Comparison of ENCODE assay signal across 11 cellular contexts in the genomic region with DNA sequence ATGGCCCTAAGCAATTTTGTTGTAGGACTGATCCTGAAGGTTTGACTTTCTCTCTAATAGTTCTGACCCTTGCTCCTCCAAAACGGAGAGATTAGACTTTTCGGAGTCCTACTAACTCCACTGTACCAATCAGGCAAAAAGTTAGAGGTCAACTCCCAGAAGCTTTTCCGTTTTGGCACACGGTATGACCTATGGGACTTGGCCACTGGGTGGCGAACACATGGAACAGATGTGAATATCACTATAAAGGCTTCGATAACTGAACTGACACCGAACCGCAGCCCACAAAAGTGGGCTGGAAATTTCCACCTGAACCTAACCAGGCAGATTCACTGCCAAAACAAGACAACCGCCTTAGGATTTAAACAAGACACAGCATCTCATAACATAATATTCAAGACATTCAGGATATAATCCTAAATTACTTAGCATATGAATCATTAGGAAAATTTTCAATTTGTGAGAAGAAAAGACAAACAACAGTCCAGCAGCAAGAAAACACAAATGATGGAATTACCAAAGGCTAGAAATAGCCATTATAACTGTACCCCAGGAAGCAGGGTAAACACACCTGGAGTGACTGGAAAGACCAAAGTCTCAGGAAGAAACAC. TPM values are rescaled to one million over a fixed set of nuclear protein-coding genes. Genes with fewer than 3 reads are reported as not detected.
A peak's percentile ranks its signal among the peaks of the same experiment; 100 is the strongest.
DNase-seq lines count a peak whose midpoint lies in the region; ATAC-seq and TF ChIP-seq lines count a peak whose summit lies in the region.
"Had no signal": no experiment of that assay in that cellular context is flagged by ENCODE, and none has a peak within 500 bp of the region (broad histone marks: within the 10 kb centered on the region; RNA-seq: fewer than 3 reads in every experiment).

No MANE protein-coding gene starts in this region.

- no peak overlapping the region for H3K27ac ChIP-seq in tibial artery

- no peaks in the 10 kb centered on the region for H3K27me3 ChIP-seq in tibial artery

- CTCF ChIA-PET in activated CD8-positive, alpha-beta T cell treated with anti-CD3 and anti-CD28 coated beads for 36 hours (lab: Charles Lee) = no interaction called here
- CTCF ChIA-PET in activated CD8-positive, alpha-beta T cell treated with anti-CD3 and anti-CD28 coated beads, Interleukin-2, amount 10 ng/mL, durations not matched to agents 7 days and 5 days (lab: Charles Lee) = interaction anchor here (1.0 kb wide), 1 partner anchor 377 kb away, joined by 3 read pairs; no protein-coding TSS in a partner anchor

- peak; percentile 13 for DNase-seq in activated CD8-positive, alpha-beta T cell treated with anti-CD3 and anti-CD28 coated beads for 36 hours
- DNase-seq in activated CD8-positive, alpha-beta T cell treated with anti-CD3 and anti-CD28 coated beads, Interleukin-2, amount 10 ng/mL, durations not matched to agents 7 days and 5 days = no peak
- DNase-seq in NCI-H69 (lab: John Stamatoyannopoulos, UW) = peak; percentile 29
- DNase-seq in endothelial cell (ENCODE audit: low spot score) = peak; percentile 22
- no peak for DNase-seq in progenitor cell of endocrine pancreas (ENCODE audit: low spot score, unreplicated experiment)
- DNase-seq in tibial artery = no peak
- no peak for DNase-seq in hepatic stellate cell (ENCODE audit: low spot score)
- DNase-seq: HCEC 1CT had no signal

- peaks cover 6% of the 10 kb centered on the region for H3K9me3 Mint-ChIP-seq in activated CD8-positive, alpha-beta T cell treated with anti-CD3 and anti-CD28 coated beads for 36 hours
- no peaks in the 10 kb centered on the region for H3K9me3 Mint-ChIP-seq in activated CD8-positive, alpha-beta T cell treated with anti-CD3 and anti-CD28 coated beads, Interleukin-2, amount 10 ng/mL, durations not matched to agents 7 days and 5 days (ENCODE audit: insufficient read depth)
- H3K9me3 Mint-ChIP-seq in endothelial cell (ENCODE audit: unreplicated experiment) (peaks cover 3% of the 10 kb centered on the region), progenitor cell of endocrine pancreas (ENCODE audit: low read depth) (peaks cover 7% of the 10 kb centered on the region)

- H3K27me3 Mint-ChIP-seq in activated CD8-positive, alpha-beta T cell treated with anti-CD3 and anti-CD28 coated beads for 36 hours = no peaks in the 10 kb centered on the region
- no peaks in the 10 kb centered on the region for H3K27me3 Mint-ChIP-seq in activated CD8-positive, alpha-beta T cell treated with anti-CD3 and anti-CD28 coated beads, Interleukin-2, amount 10 ng/mL, durations not matched to agents 7 days and 5 days (ENCODE audit: low read depth)
- H3K27me3 Mint-ChIP-seq in endothelial cell (ENCODE audit: unreplicated experiment) = no peaks in the 10 kb centered on the region
- H3K27me3 Mint-ChIP-seq in progenitor cell of endocrine pancreas = no peaks in the 10 kb centered on the region
- H3K27me3 Mint-ChIP-seq: activated naive CD8-positive, alpha-beta T cell; B cell had no signal

- H3K9me3 ChIP-seq in tibial artery = peaks cover 0 to 3% (median 0%) of the 10 kb centered on the region in 3 donors

- no peak overlapping the region for H3K27ac Mint-ChIP-seq in activated CD8-positive, alpha-beta T cell treated with anti-CD3 and anti-CD28 coated beads for 36 hours
- H3K27ac Mint-ChIP-seq in activated CD8-positive, alpha-beta T cell treated with anti-CD3 and anti-CD28 coated beads, Interleukin-2, amount 10 ng/mL, durations not matched to agents 7 days and 5 days = no peak overlapping the region
- H3K27ac Mint-ChIP-seq in endothelial cell (ENCODE audit: unreplicated experiment) = no peak overlapping the region
- no peak overlapping the region for H3K27ac Mint-ChIP-seq in progenitor cell of endocrine pancreas
- H3K27ac Mint-ChIP-seq: B cell had no signal

- POLR2A ChIA-PET in activated CD8-positive, alpha-beta T cell treated with anti-CD3 and anti-CD28 coated beads for 36 hours (lab: Charles Lee) = no interaction called here
- POLR2A ChIA-PET in activated CD8-positive, alpha-beta T cell treated with anti-CD3 and anti-CD28 coated beads, Interleukin-2, amount 10 ng/mL, durations not matched to agents 7 days and 5 days (lab: Charles Lee) = no interaction called here

- H3K4me1 ChIP-seq in tibial artery = no peaks in the 10 kb centered on the region

- no peak for ATAC-seq in activated CD8-positive, alpha-beta T cell treated with anti-CD3 and anti-CD28 coated beads for 36 hours
- no peak for ATAC-seq in activated CD8-positive, alpha-beta T cell treated with anti-CD3 and anti-CD28 coated beads, Interleukin-2, amount 10 ng/mL, durations not matched to agents 7 days and 5 days
- ATAC-seq in GM21515 (IDR thresholded peaks at IDR 0.05; ENCODE audit: unreplicated experiment) = no peak

- H3K36me3 ChIP-seq in tibial artery = peaks cover 0 to 48% (median 27%) of the 10 kb centered on the region in 3 donors

- peaks cover 10% of the 10 kb centered on the region for H3K36me3 Mint-ChIP-seq in activated CD8-positive, alpha-beta T cell treated with anti-CD3 and anti-CD28 coated beads for 36 hours (ENCODE audit: low read depth)
- peaks cover 12% of the 10 kb centered on the region for H3K36me3 Mint-ChIP-seq in activated CD8-positive, alpha-beta T cell treated with anti-CD3 and anti-CD28 coated beads, Interleukin-2, amount 10 ng/mL, durations not matched to agents 7 days and 5 days (ENCODE audit: low read depth)
- H3K36me3 Mint-ChIP-seq in endothelial cell (ENCODE audit: low read depth, unreplicated experiment) (peaks cover 4% of the 10 kb centered on the region), progenitor cell of endocrine pancreas (ENCODE audit: insufficient read depth) (peaks cover 12% of the 10 kb centered on the region)

- H3K4me3 ChIP-seq in tibial artery = no peak overlapping the region

- intact Hi-C loops in activated CD8-positive, alpha-beta T cell treated with anti-CD3 and anti-CD28 coated beads for 36 hours (cut with micrococcal nuclease) = no loop called here
- intact Hi-C loops in tibial artery (cut with DNase I; ENCODE audit: low total_unique reads) = no loop called here

- peaks cover 7% of the 10 kb centered on the region for H3K4me1 Mint-ChIP-seq in activated CD8-positive, alpha-beta T cell treated with anti-CD3 and anti-CD28 coated beads for 36 hours (ENCODE audit: low read depth)
- H3K4me1 Mint-ChIP-seq in activated CD8-positive, alpha-beta T cell treated with anti-CD3 and anti-CD28 coated beads, Interleukin-2, amount 10 ng/mL, durations not matched to agents 7 days and 5 days (ENCODE audit: low read depth) = peaks cover 2% of the 10 kb centered on the region
- H3K4me1 Mint-ChIP-seq in endothelial cell (ENCODE audit: unreplicated experiment) (no peaks in the 10 kb centered on the region), progenitor cell of endocrine pancreas (ENCODE audit: low read depth) (no peaks in the 10 kb centered on the region)
- H3K4me1 Mint-ChIP-seq: B cell had no signal

- no peak for TF ChIP-seq CTCF in activated CD8-positive, alpha-beta T cell treated with anti-CD3 and anti-CD28 coated beads for 36 hours (IDR thresholded peaks at IDR 0.05)
- TF ChIP-seq CTCF in endothelial cell (IDR thresholded peaks at IDR 0.05; ENCODE audit: unreplicated experiment) (peak; percentile 45), progenitor cell of endocrine pancreas (IDR thresholded peaks at IDR 0.05; ENCODE audit: unreplicated experiment) (peak; percentile 41), tibial artery (IDR thresholded peaks at IDR 0.05) (no peak)

- no peak overlapping the region for H3K4me3 Mint-ChIP-seq in activated CD8-positive, alpha-beta T cell treated with anti-CD3 and anti-CD28 coated beads for 36 hours
- H3K4me3 Mint-ChIP-seq in activated CD8-positive, alpha-beta T cell treated with anti-CD3 and anti-CD28 coated beads, Interleukin-2, amount 10 ng/mL, durations not matched to agents 7 days and 5 days = no peak overlapping the region
- H3K4me3 Mint-ChIP-seq in endothelial cell (ENCODE audit: unreplicated experiment) = no peak overlapping the region
- H3K4me3 Mint-ChIP-seq in progenitor cell of endocrine pancreas (ENCODE audit: low read depth) = no peak overlapping the region
- H3K4me3 Mint-ChIP-seq: activated naive CD8-positive, alpha-beta T cell; B cell had no signal

RNA-seq across cellular contexts. Expression of a gene that starts 12.2 kb away (rescaled TPM):
- total RNA-seq in activated CD8-positive, alpha-beta T cell treated with anti-CD3 and anti-CD28 coated beads for 36 hours = 10 to 100 TPM; 37.8 to 38.5 TPM
- total RNA-seq in activated CD8-positive, alpha-beta T cell treated with anti-CD3 and anti-CD28 coated beads, Interleukin-2, amount 10 ng/mL, durations not matched to agents 7 days and 5 days = 10 to 100 TPM; 36.8 to 38.8 TPM
- 37.7 TPM for total RNA-seq in endothelial cell (ENCODE audit: unreplicated experiment)
- 49.3 and 49.5 TPM in 2 replicates for total RNA-seq in progenitor cell of endocrine pancreas

RNA-seq across cellular contexts. Expression of a gene that starts 59.9 kb away (rescaled TPM):
- total RNA-seq in activated CD8-positive, alpha-beta T cell treated with anti-CD3 and anti-CD28 coated beads for 36 hours = 1 to 10 TPM; 7.2 to 8.3 TPM
- 1 to 10 TPM; 7.6 TPM for total RNA-seq in activated CD8-positive, alpha-beta T cell treated with anti-CD3 and anti-CD28 coated beads, Interleukin-2, amount 10 ng/mL, durations not matched to agents 7 days and 5 days
- total RNA-seq in endothelial cell (ENCODE audit: unreplicated experiment) (8.2 TPM), progenitor cell of endocrine pancreas (19.5 and 21.5 TPM in 2 replicates)

Comparison
In these comparisons a context has a peak if more than half of its experiments do, and no peak if none do; other contexts are left out.
1. DNase-seq: peak in activated CD8-positive, alpha-beta T cell treated with anti-CD3 and anti-CD28 coated beads for 36 hours (single experiment), NCI-H69 (single experiment) and endothelial cell (single experiment); none in activated CD8-positive, alpha-beta T cell treated with anti-CD3 and anti-CD28 coated beads, Interleukin-2, amount 10 ng/mL, durations not matched to agents 7 days and 5 days (single experiment), progenitor cell of endocrine pancreas (single experiment), tibial artery (0 of 2) and hepatic stellate cell (single experiment).
2. CTCF ChIP-seq: peak in endothelial cell (single experiment) and progenitor cell of endocrine pancreas (single experiment); none in activated CD8-positive, alpha-beta T cell treated with anti-CD3 and anti-CD28 coated beads for 36 hours (single experiment) and tibial artery (0 of 2).